1 cellular context compared by ENCODE assay signal in genomic region chr7:100675581-100676350, GRCh38.
TF ChIP-seq lines count a peak whose summit lies in the region.

No MANE protein-coding gene starts in this region.

TF ChIP-seq in K562, 482 proteins besides CTCF, POLR2A, EP300 and RAD21 (continued from another document and continues in another):
- no peak for TF ChIP-seq CEBPZ (IDR thresholded peaks at IDR 0.05; ENCODE audit: borderline replicate concordance, low read depth, low read length)
- TF ChIP-seq NFYB (IDR thresholded peaks at IDR 0.05; ENCODE audit: extremely low read depth, insufficient read length) = peak; percentile 32
- TF ChIP-seq NR1H2 (CRISPR knock-in tag; IDR thresholded peaks at IDR 0.05) = no peak
- no peak; a peak in 1 of 4 replicates for TF ChIP-seq KDM4B (IDR thresholded peaks at IDR 0.05; ENCODE audit: borderline replicate concordance in 2 of 2, low read depth in 1 of 2)
- no peak for TF ChIP-seq ZNF324 (CRISPR knock-in tag; IDR thresholded peaks at IDR 0.05)
- TF ChIP-seq SRSF3 (IDR thresholded peaks at IDR 0.05; ENCODE audit: insufficient read depth, low read length) = no peak
- TF ChIP-seq HDAC2 (IDR thresholded peaks at IDR 0.05) = no peak
- no peak for TF ChIP-seq NCOA1 (IDR thresholded peaks at IDR 0.05; ENCODE audit: low read depth)
- TF ChIP-seq WHSC1 (IDR thresholded peaks at IDR 0.05; ENCODE audit: low read length) = no peak
- no peak for TF ChIP-seq E4F1 (CRISPR knock-in tag; IDR thresholded peaks at IDR 0.05; ENCODE audit: borderline replicate concordance)
- TF ChIP-seq ZNF780A (CRISPR knock-in tag; IDR thresholded peaks at IDR 0.05) = no peak
- 0 out of 2 replicates have a peak, but pooled peaks have one; percentile 1 for TF ChIP-seq ARID4B (CRISPR knock-in tag; IDR thresholded peaks at IDR 0.05)
- TF ChIP-seq ILF3 (IDR thresholded peaks at IDR 0.05; ENCODE audit: borderline replicate concordance) = no peak
- TF ChIP-seq RAD51 (IDR thresholded peaks at IDR 0.05; ENCODE audit: borderline replicate concordance, low read depth) = no peak
- peak; percentile 90 for TF ChIP-seq VEZF1 (CRISPR knock-in tag; IDR thresholded peaks at IDR 0.05)
- no peak for TF ChIP-seq ERF (CRISPR knock-in tag; IDR thresholded peaks at IDR 0.05)
- no peak for TF ChIP-seq TAF7 (tag; IDR thresholded peaks at IDR 0.05)
- TF ChIP-seq PREB (CRISPR knock-in tag; IDR thresholded peaks at IDR 0.05) = no peak
- TF ChIP-seq ARNT (IDR thresholded peaks at IDR 0.05) = no peak
- no peak for TF ChIP-seq HES1 (IDR thresholded peaks at IDR 0.05; ENCODE audit: low read depth)
- no peak for TF ChIP-seq FIP1L1 (IDR thresholded peaks at IDR 0.05; ENCODE audit: low read depth, low read length, poor library complexity, severe bottlenecking)
- no peak for TF ChIP-seq EWSR1 (IDR thresholded peaks at IDR 0.05; ENCODE audit: borderline replicate concordance, low read depth, partially characterized antibody)
- no peak for TF ChIP-seq STAT5A (IDR thresholded peaks at IDR 0.05; ENCODE audit: borderline replicate concordance, low read length)
- no peak for TF ChIP-seq YBX1 (IDR thresholded peaks at IDR 0.05)
- TF ChIP-seq ZNF655 (CRISPR knock-in tag; IDR thresholded peaks at IDR 0.05) = no peak
- TF ChIP-seq ZNF584 (CRISPR knock-in tag; IDR thresholded peaks at IDR 0.05; ENCODE audit: low read depth) = no peak
- no peak for TF ChIP-seq SNRNP70 (optimal IDR thresholded peaks at IDR 0.05; ENCODE audit: low read depth, low read length)
- TF ChIP-seq HNRNPK (IDR thresholded peaks at IDR 0.05; ENCODE audit: low read depth, low read length, poor library complexity, severe bottlenecking) = no peak
- no peak for TF ChIP-seq NR2C2 (CRISPR knock-in tag; IDR thresholded peaks at IDR 0.05)
- peak; percentile 58 for TF ChIP-seq NR2C2 (tag; IDR thresholded peaks at IDR 0.05)
- TF ChIP-seq MAFF (IDR thresholded peaks at IDR 0.05; ENCODE audit: low read length) = no peak
- no peak for TF ChIP-seq ZNF133 (CRISPR knock-in tag; IDR thresholded peaks at IDR 0.05)
- no peak for TF ChIP-seq ZNF644 (tag; IDR thresholded peaks at IDR 0.05; ENCODE audit: low read depth)
- no peak for TF ChIP-seq STAT6 (CRISPR knock-in tag; IDR thresholded peaks at IDR 0.05)
- no peak for TF ChIP-seq REST (CRISPR knock-in tag; IDR thresholded peaks at IDR 0.05; ENCODE audit: low read depth)
- TF ChIP-seq GATAD2B (IDR thresholded peaks at IDR 0.05; ENCODE audit: borderline replicate concordance) = no peak
- TF ChIP-seq ZNF830 (CRISPR knock-in tag; IDR thresholded peaks at IDR 0.05) = no peak
- TF ChIP-seq CGGBP1 (CRISPR knock-in tag; IDR thresholded peaks at IDR 0.05) = no peak
- TF ChIP-seq RFX7 (CRISPR knock-in tag; IDR thresholded peaks at IDR 0.05) = no peak
- no peak for TF ChIP-seq SRSF7 (optimal IDR thresholded peaks at IDR 0.05; ENCODE audit: low read depth, low read length)
- no peak for TF ChIP-seq ZNF316 (IDR thresholded peaks at IDR 0.05)
- TF ChIP-seq NR4A1 (CRISPR knock-in tag; IDR thresholded peaks at IDR 0.05) = no peak
- no peak for TF ChIP-seq NR4A1 (tag; IDR thresholded peaks at IDR 0.05)
- TF ChIP-seq RNF2 (IDR thresholded peaks at IDR 0.05) = no peak
